ENCODE assay signal across 8 cellular contexts in genomic region chr3:66195347-66195783, GRCh38. TPM values are rescaled to one million over a fixed set of nuclear protein-coding genes. Genes with fewer than 3 reads are reported as not detected.
DNase-seq lines count a peak whose midpoint lies in the region; ATAC-seq and TF ChIP-seq lines count a peak whose summit lies in the region.

No MANE protein-coding gene starts in this region.

- CTCF ChIA-PET in A673 (lab: Charles Lee): no interaction called here
- CTCF ChIA-PET in HEK293 (lab: Yijun Ruan, JAX): interaction anchor here (0.5 to 0.9 kb wide), 5 partner anchors 42 to 1328 kb away, joined by 3 to 5 read pairs (median 4); no protein-coding TSS in a partner anchor
- CTCF ChIA-PET in HEK293T (lab: Yijun Ruan, JAX): no interaction called here

- H3K4me1 ChIP-seq in A673 (ENCODE audit: insufficient read depth, low read length, poor library complexity, severe bottlenecking): peaks cover 11% of the 10 kb centered on the region
- H3K4me1 ChIP-seq in HEK293 (ENCODE audit: control insufficient read depth, insufficient read depth, low read length): no peaks in the 10 kb centered on the region

- no TSS peak for BruUV-seq in A673 (replicated peaks; lab: Mats Ljungman, UMichigan)

- H3K4me3 ChIP-seq in A673 (ENCODE audit: low read depth, low read length, poor library complexity, severe bottlenecking): peak overlapping the region; percentile 43
- peak overlapping the region; percentile 12 for H3K4me3 ChIP-seq in HEK293 (ENCODE audit: low read depth, low read length)

- POLR2A ChIA-PET in A673 (lab: Charles Lee; ENCODE audit: low non-redundant PET) (no interaction called here), HEK293 (lab: Yijun Ruan, JAX) (no interaction called here), HEK293T (lab: Yijun Ruan, JAX) (no interaction called here)

- ATAC-seq in left ventricle myocardium superior (peak; percentile 81), HG02973 (IDR thresholded peaks at IDR 0.05; ENCODE audit: unreplicated experiment) (no peak)

- H3K27me3 ChIP-seq in A673 (replicated peaks; ENCODE audit: insufficient read depth, low read depth, low read length, poor library complexity): no peaks in the 10 kb centered on the region

- DNase-seq in A673 (ENCODE audit: low spot score) (peak; percentile 90), left ventricle myocardium superior (peak; percentile 77), renal cortical epithelial cell (ENCODE audit: low read depth) (peak; percentile 22), GM19238 (ENCODE audit: insufficient read length, low spot score) (no peak), HEK293T (ENCODE audit: extremely low spot score) (no peak)
- peak; percentile 27 for DNase-seq in activated naive CD4-positive, alpha-beta T cell treated with anti-CD3 and anti-CD28 coated beads, Interleukin-2, amount 50 U/mL, for 16 hours

- H3K36me3 ChIP-seq in A673 (ENCODE audit: insufficient read depth, low read length, poor library complexity, severe bottlenecking): no peaks in the 10 kb centered on the region
- H3K36me3 ChIP-seq in HEK293 (ENCODE audit: control insufficient read depth in 2 of 2, insufficient read depth in 1 of 2, low read length in 2 of 2): no peaks in the 10 kb centered on the region

- H3K9me3 ChIP-seq in A673 (ENCODE audit: low read depth, low read length, poor library complexity, severe bottlenecking): no peaks in the 10 kb centered on the region
- no peaks in the 10 kb centered on the region for H3K9me3 ChIP-seq in HEK293 (ENCODE audit: control insufficient read depth, insufficient read depth, low read depth, low read length)

- H3K27ac ChIP-seq in A673 (ENCODE audit: low read depth, low read length, poor library complexity, severe bottlenecking) (no peak overlapping the region), HEK293 (ENCODE audit: extremely low read depth, low read depth, low read length) (no peak overlapping the region)

- intact Hi-C loops in A673 (cut with micrococcal nuclease; ENCODE audit: unreplicated experiment) (loop anchor here (2.0 to 10.0 kb wide), 4 partner anchors 161 to 853 kb away; partner anchors contain the start of gene MAGI1), left ventricle myocardium superior (cut with micrococcal nuclease) (no loop called here)

- TF ChIP-seq CTCF in A673 (conservative IDR thresholded peaks at IDR 0.05; ENCODE audit: low read depth, low read length): peak; percentile 43
- peak; percentile 63 for TF ChIP-seq CTCF in HEK293 (tag by site-specific recombination; IDR thresholded peaks at IDR 0.05)

TF ChIP-seq in HEK293, 187 proteins besides CTCF, POLR2A, EP300 and RAD21 (continues in another document):
- TF ChIP-seq ZNF10 (tag by site-specific recombination; IDR thresholded peaks at IDR 0.05) (peak; percentile 48; the same call in 1 of the 2 replicates), ZFP41 (tag by site-specific recombination; IDR thresholded peaks at IDR 0.05; ENCODE audit: borderline replicate concordance) (no peak), ZBTB17 (tag by site-specific recombination; IDR thresholded peaks at IDR 0.05) (peak; percentile 46), ZBTB20 (tag by site-specific recombination; IDR thresholded peaks at IDR 0.05) (peak; percentile 72), ZNF600 (tag by site-specific recombination; IDR thresholded peaks at IDR 0.05) (peak; percentile 26; the same call in 1 of the 2 replicates), GLIS1 (tag by site-specific recombination; IDR thresholded peaks at IDR 0.05) (peak; percentile 3; the same call in 1 of the 2 replicates), ZNF654 (tag by site-specific recombination; IDR thresholded peaks at IDR 0.05; ENCODE audit: low read depth) (0 out of 2 replicates have a peak, but pooled peaks have one; percentile 12), ZBTB26 (tag by site-specific recombination; optimal IDR thresholded peaks at IDR 0.05) (peak; percentile 17), SCRT1 (tag by site-specific recombination; IDR thresholded peaks at IDR 0.05; ENCODE audit: borderline replicate concordance) (peak; percentile 67; the same call in 1 of the 2 replicates), ZNF335 (tag by site-specific recombination; conservative IDR thresholded peaks at IDR 0.05) (peak; percentile 85), ZNF658 (tag by site-specific recombination; IDR thresholded peaks at IDR 0.05) (no peak), ZFP3 (tag by site-specific recombination; IDR thresholded peaks at IDR 0.05; ENCODE audit: low read depth) (no peak)

TF ChIP-seq in HEK293T, 16 proteins besides CTCF, POLR2A, EP300 and RAD21:
- TF ChIP-seq ELF4 (IDR thresholded peaks at IDR 0.05) (no peak), SP1 (IDR thresholded peaks at IDR 0.05) (no peak), ARNT (IDR thresholded peaks at IDR 0.05) (no peak), NFRKB (IDR thresholded peaks at IDR 0.05) (no peak), L3MBTL2 (conservative IDR thresholded peaks at IDR 0.05) (no peak), FOXK2 (IDR thresholded peaks at IDR 0.05) (no peak), CTBP1 (IDR thresholded peaks at IDR 0.05; ENCODE audit: borderline replicate concordance) (no peak), LEF1 (IDR thresholded peaks at IDR 0.05; ENCODE audit: borderline replicate concordance) (no peak), FOXM1 (IDR thresholded peaks at IDR 0.05; ENCODE audit: borderline replicate concordance) (no peak), FOXA1 (IDR thresholded peaks at IDR 0.05) (no peak), HDGF (IDR thresholded peaks at IDR 0.05; ENCODE audit: borderline replicate concordance) (no peak), PKNOX1 (IDR thresholded peaks at IDR 0.05) (no peak), TARDBP (IDR thresholded peaks at IDR 0.05) (no peak), ZNF384 (IDR thresholded peaks at IDR 0.05) (no peak), SUZ12 (IDR thresholded peaks at IDR 0.05) (no peak), BHLHE40 (IDR thresholded peaks at IDR 0.05; ENCODE audit: borderline replicate concordance) (no peak)

RNA-seq across cellular contexts. Expression of gene SLC25A26, which starts 25.4 kb away (rescaled TPM):
- total RNA-seq in A673 (2021) (8.9 and 10.7 TPM in 2 replicates), left ventricle myocardium superior (48.4 TPM), renal cortical epithelial cell (20.7 and 26.0 TPM in 2 replicates)

Comparison
In these comparisons a context has a peak if more than half of its experiments do, and no peak if none do; other contexts are left out.
1. DNase-seq: peak in A673 (single experiment), activated naive CD4-positive, alpha-beta T cell treated with anti-CD3 and anti-CD28 coated beads, Interleukin-2, amount 50 U/mL, for 16 hours (single experiment), left ventricle myocardium superior (single experiment) and renal cortical epithelial cell (single experiment); none in GM19238 (single experiment) and HEK293T (single experiment).